Comparison of ENCODE assay signal across 9 cellular contexts in genomic region chr5:133824661-133825254, GRCh38.
DNase-seq lines count a peak whose midpoint lies in the region; ATAC-seq and FAIRE-seq lines count a peak whose summit lies in the region.
"Had no signal": no experiment of that assay in that cellular context is flagged by ENCODE, and none has a peak within 500 bp of the region (broad histone marks: within the 10 kb centered on the region; RNA-seq: fewer than 3 reads in every experiment).

No MANE protein-coding gene starts in this region.

- ATAC-seq in GM21717 (IDR thresholded peaks at IDR 0.05; ENCODE audit: unreplicated experiment) (peak; percentile 70), HG03571 (IDR thresholded peaks at IDR 0.05; ENCODE audit: unreplicated experiment) (peak; percentile 64)

- no peaks in the 10 kb centered on the region for H3K36me3 Mint-ChIP-seq in T-helper 1 cell treated with Interleukin-12 subunit alpha and Interleukin-12 subunit beta and Interleukin-4 antibody, amounts not matched to agents 30 μg/mL and 1 μg/mL, for 36 hours (ENCODE audit: low read depth)

- peaks cover 13% of the 10 kb centered on the region for H3K27me3 Mint-ChIP-seq in T-helper 1 cell treated with Interleukin-12 subunit alpha and Interleukin-12 subunit beta and Interleukin-4 antibody, amounts not matched to agents 30 μg/mL and 1 μg/mL, for 36 hours (ENCODE audit: low read depth)

- H3K4me1 ChIP-seq in small intestine (ENCODE audit: control insufficient read depth in 2 of 2, insufficient read depth in 1 of 2, low read depth in 1 of 2, low read length in 1 of 2): peaks cover 0 to 4% of the 10 kb centered on the region in 2 donors

- H3K27ac Mint-ChIP-seq in T-helper 1 cell treated with Interleukin-12 subunit alpha and Interleukin-12 subunit beta and Interleukin-4 antibody, amounts not matched to agents 30 μg/mL and 1 μg/mL, for 36 hours: peak overlapping the region; percentile 13

- peaks cover 18% of the 10 kb centered on the region for H3K4me1 Mint-ChIP-seq in T-helper 1 cell treated with Interleukin-12 subunit alpha and Interleukin-12 subunit beta and Interleukin-4 antibody, amounts not matched to agents 30 μg/mL and 1 μg/mL, for 36 hours (ENCODE audit: low read depth)

- no peak overlapping the region for H3K4me3 Mint-ChIP-seq in T-helper 1 cell treated with Interleukin-12 subunit alpha and Interleukin-12 subunit beta and Interleukin-4 antibody, amounts not matched to agents 30 μg/mL and 1 μg/mL, for 36 hours

- 60 to 69% (median 63%) methylated on average over 6 of the region's 6 CpGs for WGBS in small intestine, 3 donors

- no peak overlapping the region for H3K27ac ChIP-seq in small intestine (ENCODE audit: low read depth in 1 of 2, low read length in 1 of 2)

- no peaks in the 10 kb centered on the region for H3K9me3 ChIP-seq in small intestine (ENCODE audit: control insufficient read depth, low read depth)

- no peaks in the 10 kb centered on the region for H3K36me3 ChIP-seq in small intestine (ENCODE audit: control insufficient read depth in 2 of 2, insufficient read depth in 2 of 2, low read length in 2 of 2)

- DNase-seq in T-helper 1 cell (no peak), small intestine (peak; percentile 19), NCI-H1930 (lab: John Stamatoyannopoulos, UW) (no peak), anterior cingulate cortex (lab: John Stamatoyannopoulos, UW) (no peak), NCI-H1694 treated with DMSO at 0.1 percent for 48 hours (lab: John Stamatoyannopoulos, UW) (no peak)

- no peak overlapping the region for H3K4me3 ChIP-seq in small intestine (ENCODE audit: low read depth in 1 of 2, low read length in 2 of 2)
- H3K4me3 ChIP-seq: lung had no signal

- FAIRE-seq in small intestine (lab: Jason Lieb, UNC): no peak

- H3K9me3 Mint-ChIP-seq in T-helper 1 cell treated with Interleukin-12 subunit alpha and Interleukin-12 subunit beta and Interleukin-4 antibody, amounts not matched to agents 30 μg/mL and 1 μg/mL, for 36 hours: no peaks in the 10 kb centered on the region

- H3K27me3 ChIP-seq in small intestine (ENCODE audit: control insufficient read depth in 2 of 2, insufficient read depth in 2 of 2, low read length in 2 of 2): no peaks in the 10 kb centered on the region
